ENCODE assay signal across 9 cellular contexts in genomic region chrX:2677764-2678163, GRCh38. TPM values are rescaled to one million over a fixed set of nuclear protein-coding genes. Genes with fewer than 3 reads are reported as not detected.
DNase-seq lines count a peak whose midpoint lies in the region; ATAC-seq and TF ChIP-seq lines count a peak whose summit lies in the region.
"Had no signal": no experiment of that assay in that cellular context is flagged by ENCODE, and none has a peak within 500 bp of the region (broad histone marks: within the 10 kb centered on the region; RNA-seq: fewer than 3 reads in every experiment).

No MANE protein-coding gene starts in this region.

- intact Hi-C loops in activated T-helper 1 cell treated with anti-CD3 and anti-CD28 coated beads, Interleukin-12 subunit alpha, Interleukin-12 subunit beta, Interleukin-2, Interleukin-4 antibody, amounts not matched to agents 30 ng/mL and 10 ng/mL and 1 ng/mL, durations not matched to agents 14 hours and 24 hours and 36 hours (cut with micrococcal nuclease), result no loop called here
- intact Hi-C loops in naive thymus-derived CD4-positive, alpha-beta T cell (cut with micrococcal nuclease), result no loop called here

- POLR2A ChIA-PET in naive thymus-derived CD4-positive, alpha-beta T cell (lab: Charles Lee), result no interaction called here

- H3K27me3 ChIP-seq in osteoblast (ENCODE audit: insufficient read depth, low read length), result peaks cover 12% of the 10 kb centered on the region
- no peaks in the 10 kb centered on the region for H3K27me3 ChIP-seq in naive thymus-derived CD4-positive, alpha-beta T cell (ENCODE audit: control insufficient read depth in 2 of 2, insufficient read depth in 2 of 2, low read length in 2 of 2)

- H3K4me1 Mint-ChIP-seq in activated T-cell treated with anti-CD3 and anti-CD28 coated beads, Interleukin-2, amount 50 U/mL, for 72 hours (ENCODE audit: low read depth), result no peaks in the 10 kb centered on the region
- H3K4me1 Mint-ChIP-seq in activated T-helper 1 cell treated with anti-CD3 and anti-CD28 coated beads, Interleukin-12 subunit alpha, Interleukin-12 subunit beta, Interleukin-2, Interleukin-4 antibody, amounts not matched to agents 30 ng/mL and 10 ng/mL and 1 ng/mL, durations not matched to agents 14 hours and 24 hours and 36 hours (ENCODE audit: low read depth), result no peaks in the 10 kb centered on the region
- peaks cover 0 to 5% (median 0%) of the 10 kb centered on the region in 7 donors for H3K4me1 Mint-ChIP-seq in naive thymus-derived CD4-positive, alpha-beta T cell

- H3K4me3 ChIP-seq in fibroblast of the aortic adventitia (ENCODE audit: low read depth, low read length) (peak overlapping the region; percentile 15), osteoblast (ENCODE audit: insufficient read depth, low read length) (peak overlapping the region; percentile 23)
- no peak overlapping the region for H3K4me3 ChIP-seq in naive thymus-derived CD4-positive, alpha-beta T cell (ENCODE audit: low read length)

- H3K9me3 Mint-ChIP-seq in activated T-cell treated with anti-CD3 and anti-CD28 coated beads, Interleukin-2, amount 50 U/mL, for 72 hours, result peaks cover 0 to 3% of the 10 kb centered on the region in 2 donors
- H3K9me3 Mint-ChIP-seq in activated T-helper 1 cell treated with anti-CD3 and anti-CD28 coated beads, Interleukin-12 subunit alpha, Interleukin-12 subunit beta, Interleukin-2, Interleukin-4 antibody, amounts not matched to agents 30 ng/mL and 10 ng/mL and 1 ng/mL, durations not matched to agents 14 hours and 24 hours and 36 hours, result peaks cover 11% of the 10 kb centered on the region
- H3K9me3 Mint-ChIP-seq in naive thymus-derived CD4-positive, alpha-beta T cell, result peaks cover 0 to 4% (median 0%) of the 10 kb centered on the region in 11 donors

- no peak overlapping the region for H3K4me3 Mint-ChIP-seq in activated T-cell treated with anti-CD3 and anti-CD28 coated beads, Interleukin-2, amount 50 U/mL, for 72 hours
- no peak overlapping the region for H3K4me3 Mint-ChIP-seq in activated T-helper 1 cell treated with anti-CD3 and anti-CD28 coated beads, Interleukin-12 subunit alpha, Interleukin-12 subunit beta, Interleukin-2, Interleukin-4 antibody, amounts not matched to agents 30 ng/mL and 10 ng/mL and 1 ng/mL, durations not matched to agents 14 hours and 24 hours and 36 hours
- no peak overlapping the region for H3K4me3 Mint-ChIP-seq in naive thymus-derived CD4-positive, alpha-beta T cell

- no peak overlapping the region for H3K27ac Mint-ChIP-seq in activated T-cell treated with anti-CD3 and anti-CD28 coated beads, Interleukin-2, amount 50 U/mL, for 72 hours
- H3K27ac Mint-ChIP-seq in activated T-helper 1 cell treated with anti-CD3 and anti-CD28 coated beads, Interleukin-12 subunit alpha, Interleukin-12 subunit beta, Interleukin-2, Interleukin-4 antibody, amounts not matched to agents 30 ng/mL and 10 ng/mL and 1 ng/mL, durations not matched to agents 14 hours and 24 hours and 36 hours, result no peak overlapping the region
- no peak overlapping the region for H3K27ac Mint-ChIP-seq in naive thymus-derived CD4-positive, alpha-beta T cell

- no peak overlapping the region for H2AFZ ChIP-seq in osteoblast (ENCODE audit: low read length)

- H3K27me3 Mint-ChIP-seq in activated T-cell treated with anti-CD3 and anti-CD28 coated beads, Interleukin-2, amount 50 U/mL, for 72 hours (ENCODE audit: low read depth), result no peaks in the 10 kb centered on the region
- H3K27me3 Mint-ChIP-seq in activated T-helper 1 cell treated with anti-CD3 and anti-CD28 coated beads, Interleukin-12 subunit alpha, Interleukin-12 subunit beta, Interleukin-2, Interleukin-4 antibody, amounts not matched to agents 30 ng/mL and 10 ng/mL and 1 ng/mL, durations not matched to agents 14 hours and 24 hours and 36 hours (ENCODE audit: insufficient read depth), result no peaks in the 10 kb centered on the region
- H3K27me3 Mint-ChIP-seq in naive thymus-derived CD4-positive, alpha-beta T cell, result peaks cover 0 to 13% (median 0%) of the 10 kb centered on the region in 5 donors

- H3K79me2 ChIP-seq in osteoblast (ENCODE audit: insufficient read depth, low read length), result no peaks in the 10 kb centered on the region

- peak overlapping the region; percentile 67 for H3K4me2 ChIP-seq in osteoblast (ENCODE audit: insufficient read depth, low read length)

- H3K36me3 ChIP-seq in osteoblast (ENCODE audit: insufficient read depth, low read length), result no peaks in the 10 kb centered on the region
- no peaks in the 10 kb centered on the region for H3K36me3 ChIP-seq in naive thymus-derived CD4-positive, alpha-beta T cell (ENCODE audit: control insufficient read depth in 2 of 3, insufficient read depth in 3 of 3, low read length in 3 of 3)

- peaks cover 0 to 2% of the 10 kb centered on the region in 2 donors for H3K36me3 Mint-ChIP-seq in activated T-cell treated with anti-CD3 and anti-CD28 coated beads, Interleukin-2, amount 50 U/mL, for 72 hours (ENCODE audit: insufficient read depth in 2 of 2)
- peaks cover 3% of the 10 kb centered on the region for H3K36me3 Mint-ChIP-seq in activated T-helper 1 cell treated with anti-CD3 and anti-CD28 coated beads, Interleukin-12 subunit alpha, Interleukin-12 subunit beta, Interleukin-2, Interleukin-4 antibody, amounts not matched to agents 30 ng/mL and 10 ng/mL and 1 ng/mL, durations not matched to agents 14 hours and 24 hours and 36 hours (ENCODE audit: low read depth)
- peaks cover 0 to 34% (median 4%) of the 10 kb centered on the region in 5 donors for H3K36me3 Mint-ChIP-seq in naive thymus-derived CD4-positive, alpha-beta T cell

- DNase-seq in AG08395 (ENCODE audit: low spot score) (peak; percentile 99), RPMI7951 (ENCODE audit: low read depth) (peak; percentile 96), fibroblast of the aortic adventitia (ENCODE audit: low read depth) (peak; percentile 99), osteoblast (ENCODE audit: insufficient read length, low spot score, missing footprints) (peak; percentile 98), NCI-H345 (lab: John Stamatoyannopoulos, UW) (no peak)
- no peak for DNase-seq in activated T-cell treated with anti-CD3 and anti-CD28 coated beads, Interleukin-2, amount 50 U/mL, for 72 hours
- DNase-seq in activated T-helper 1 cell treated with anti-CD3 and anti-CD28 coated beads, Interleukin-12 subunit alpha, Interleukin-12 subunit beta, Interleukin-2, Interleukin-4 antibody, amounts not matched to agents 30 ng/mL and 10 ng/mL and 1 ng/mL, durations not matched to agents 14 hours and 24 hours and 36 hours (ENCODE audit: low spot score), result no peak
- DNase-seq in naive thymus-derived CD4-positive, alpha-beta T cell, result no peak
- DNase-seq: NCI-H1694 treated with DMSO at 0.1 percent for 48 hours had no signal

- CTCF ChIA-PET in naive thymus-derived CD4-positive, alpha-beta T cell (lab: Charles Lee), result no interaction called here

- no peak for ATAC-seq in activated T-cell treated with anti-CD3 and anti-CD28 coated beads, Interleukin-2, amount 50 U/mL, for 72 hours (replicated peaks in 1 of 2)
- ATAC-seq in naive thymus-derived CD4-positive, alpha-beta T cell, result no peak

- no peaks in the 10 kb centered on the region for H3K9me3 ChIP-seq in osteoblast (ENCODE audit: low read depth, low read length)
- H3K9me3 ChIP-seq in naive thymus-derived CD4-positive, alpha-beta T cell (ENCODE audit: control insufficient read depth in 2 of 3, low read length in 3 of 3), result no peaks in the 10 kb centered on the region

- no peak for TF ChIP-seq CTCF in fibroblast of the aortic adventitia (IDR thresholded peaks at IDR 0.05; ENCODE audit: insufficient read depth, low read length)
- no peak for TF ChIP-seq CTCF in osteoblast (IDR thresholded peaks at IDR 0.05; ENCODE audit: extremely low read depth, low read depth, low read length)

- peaks cover 31% of the 10 kb centered on the region for H3K4me1 ChIP-seq in osteoblast (ENCODE audit: insufficient read depth, low read length)
- H3K4me1 ChIP-seq in naive thymus-derived CD4-positive, alpha-beta T cell (ENCODE audit: control insufficient read depth in 2 of 2, insufficient read depth in 2 of 2, low read length in 2 of 2), result no peaks in the 10 kb centered on the region

- H3K27ac ChIP-seq in osteoblast (ENCODE audit: low read depth, low read length), result peak overlapping the region; percentile 63
- no peak overlapping the region for H3K27ac ChIP-seq in naive thymus-derived CD4-positive, alpha-beta T cell (ENCODE audit: low read depth, low read length)

- no peaks in the 10 kb centered on the region for H4K20me1 ChIP-seq in osteoblast (ENCODE audit: insufficient read depth, low read length)

RNA-seq across cellular contexts. Expression of gene CD99, which starts 13.3 kb away (rescaled TPM):
- total RNA-seq in RPMI7951 (2014; rRNA removed; shearing (Covaris generic)), result 444 and 519 TPM in 2 replicates
- total RNA-seq in fibroblast of the aortic adventitia (ENCODE audit: low replicate concordance) (355 and 675 TPM in 2 replicates), osteoblast (331 and 455 TPM in 2 replicates)
- total RNA-seq in activated T-cell treated with anti-CD3 and anti-CD28 coated beads, Interleukin-2, amount 50 U/mL, for 72 hours, result 100 to 1,000 TPM; 148 to 222 TPM
- total RNA-seq in activated T-helper 1 cell treated with anti-CD3 and anti-CD28 coated beads, Interleukin-12 subunit alpha, Interleukin-12 subunit beta, Interleukin-2, Interleukin-4 antibody, amounts not matched to agents 30 ng/mL and 10 ng/mL and 1 ng/mL, durations not matched to agents 14 hours and 24 hours and 36 hours, result 421 and 437 TPM in 2 replicates
- total RNA-seq in naive thymus-derived CD4-positive, alpha-beta T cell, result 100 to 1,000 TPM; 112 to 293 (median 181) TPM
- 100 to 1,000 TPM; 151 to 153 TPM for polyA plus RNA-seq in naive thymus-derived CD4-positive, alpha-beta T cell

Comparison
In these comparisons a context has a peak if more than half of its experiments do, and no peak if none do; other contexts are left out.
1. DNase-seq: peak in AG08395 (single experiment), RPMI7951 (single experiment), fibroblast of the aortic adventitia (single experiment) and osteoblast (single experiment); none in activated T-cell treated with anti-CD3 and anti-CD28 coated beads, Interleukin-2, amount 50 U/mL, for 72 hours (0 of 2), NCI-H345 (single experiment), activated T-helper 1 cell treated with anti-CD3 and anti-CD28 coated beads, Interleukin-12 subunit alpha, Interleukin-12 subunit beta, Interleukin-2, Interleukin-4 antibody, amounts not matched to agents 30 ng/mL and 10 ng/mL and 1 ng/mL, durations not matched to agents 14 hours and 24 hours and 36 hours (single experiment) and naive thymus-derived CD4-positive, alpha-beta T cell (0 of 9).